In the genomic region with DNA sequence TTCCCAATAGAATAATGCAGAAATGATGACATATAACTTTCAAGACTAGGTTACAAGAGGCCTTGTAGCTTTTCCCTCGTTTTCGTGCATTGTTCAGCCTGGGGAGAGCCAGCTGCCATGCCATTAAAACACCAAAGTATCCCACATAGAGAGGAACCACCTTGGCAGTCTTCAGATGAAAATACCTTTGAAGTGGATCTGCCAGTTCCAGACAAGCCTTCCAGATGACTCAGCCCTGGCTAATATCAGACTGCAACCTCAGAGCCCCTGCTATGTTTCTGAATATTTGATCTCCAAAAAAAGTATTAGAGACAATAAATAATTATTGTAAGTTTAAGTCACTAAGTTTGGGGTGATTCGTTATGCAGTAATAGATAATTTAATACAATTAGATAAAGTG, we compare ENCODE assay signal across 17 cellular contexts.
DNase-seq lines count a peak whose midpoint lies in the region; ATAC-seq and TF ChIP-seq lines count a peak whose summit lies in the region.
"Had no signal": no experiment of that assay in that cellular context is flagged by ENCODE, and none has a peak within 500 bp of the region (broad histone marks: within the 10 kb centered on the region; RNA-seq: fewer than 3 reads in every experiment).

No MANE protein-coding gene starts in this region.

- WGBS in right cardiac atrium = 66% methylated on average over 3 of the region's 3 CpGs

- no peaks in the 10 kb centered on the region for H3K36me3 ChIP-seq in SJCRH30
- no peaks in the 10 kb centered on the region for H3K36me3 ChIP-seq in mucosa of descending colon (ENCODE audit: low read depth)
- H3K36me3 ChIP-seq: adrenal gland, SJSA1, spleen had no signal

- no peak overlapping the region for H3K4me3 ChIP-seq in right cardiac atrium (ENCODE audit: low read length)
- H3K4me3 ChIP-seq in SJCRH30 = no peak overlapping the region
- no peak overlapping the region for H3K4me3 ChIP-seq in mucosa of descending colon
- H3K4me3 ChIP-seq: adrenal gland, SJSA1, spleen had no signal

- H3K27me3 ChIP-seq in right cardiac atrium (ENCODE audit: control insufficient read depth, insufficient read depth) (no peaks in the 10 kb centered on the region), SJCRH30 (no peaks in the 10 kb centered on the region)
- H3K27me3 ChIP-seq: adrenal gland, SJSA1, spleen had no signal

- DNase-seq in left ventricle myocardium superior (no peak), right cardiac atrium (no peak), SJCRH30 (peak; percentile 2 to 5), glomerular visceral epithelial cell (ENCODE audit: extremely low spot score) (peak; percentile 30), mucosa of descending colon (no peak), left lobe of liver (ENCODE audit: low spot score) (no peak), HuH-7 (ENCODE audit: low spot score) (no peak)
- DNase-seq in effector CD4-positive, alpha-beta T cell = no peak
- DNase-seq: activated CD4-positive, alpha-beta T cell treated with anti-CD3 and anti-CD28 coated beads, Interleukin-2, amount 10 ng/mL, durations not matched to agents 24 days and 14 days; activated T-cell treated with anti-CD3 and anti-CD28 coated beads, Interleukin-2, amount 50 U/mL, for 48 hours; adrenal gland; immature natural killer cell; spleen; stimulated activated naive CD4-positive, alpha-beta T cell treated with Interleukin-2 at 50 U/mL for 16 hours had no signal

- H3K9me3 ChIP-seq in right cardiac atrium (ENCODE audit: control insufficient read depth, low read length) (no peaks in the 10 kb centered on the region), SJCRH30 (replicated peaks) (no peaks in the 10 kb centered on the region), mucosa of descending colon (no peaks in the 10 kb centered on the region)
- H3K9me3 ChIP-seq: SJSA1, spleen had no signal

- TF ChIP-seq CTCF in mucosa of descending colon (IDR thresholded peaks at IDR 0.05) = no peak

- H3K27ac ChIP-seq in right cardiac atrium (ENCODE audit: low read length) = no peak overlapping the region
- H3K27ac ChIP-seq in SJCRH30 = no peak overlapping the region
- H3K27ac ChIP-seq: adrenal gland, parathyroid adenoma, SJSA1, spleen had no signal

- no peaks in the 10 kb centered on the region for H3K4me1 ChIP-seq in right cardiac atrium (ENCODE audit: control insufficient read depth, insufficient read depth, low read length)
- H3K4me1 ChIP-seq in SJCRH30 = no peaks in the 10 kb centered on the region
- no peaks in the 10 kb centered on the region for H3K4me1 ChIP-seq in mucosa of descending colon (ENCODE audit: low read depth)
- H3K4me1 ChIP-seq: adrenal gland, parathyroid adenoma, SJSA1, spleen had no signal

- intact Hi-C loops in left ventricle myocardium superior (cut with micrococcal nuclease) = no loop called here
- intact Hi-C loops in right cardiac atrium (cut with DNase I) = no loop called here
- intact Hi-C loops in mucosa of descending colon (cut with DNase I, micrococcal nuclease) = no loop called here

- ATAC-seq in left ventricle myocardium superior (peak; percentile 78), right cardiac atrium (no peak), mucosa of descending colon (no peak), left lobe of liver (no peak)
- ATAC-seq: HepG2 had no signal

Comparison
In these comparisons a context has a peak if more than half of its experiments do, and no peak if none do; other contexts are left out.
1. DNase-seq: peak in SJCRH30 (2 of 2) and glomerular visceral epithelial cell (single experiment); none in left ventricle myocardium superior (single experiment), right cardiac atrium (0 of 3), mucosa of descending colon (0 of 3), effector CD4-positive, alpha-beta T cell (single experiment), left lobe of liver (single experiment) and HuH-7 (single experiment).